Comparison of ENCODE assay signal across 8 cellular contexts in the genomic region with DNA sequence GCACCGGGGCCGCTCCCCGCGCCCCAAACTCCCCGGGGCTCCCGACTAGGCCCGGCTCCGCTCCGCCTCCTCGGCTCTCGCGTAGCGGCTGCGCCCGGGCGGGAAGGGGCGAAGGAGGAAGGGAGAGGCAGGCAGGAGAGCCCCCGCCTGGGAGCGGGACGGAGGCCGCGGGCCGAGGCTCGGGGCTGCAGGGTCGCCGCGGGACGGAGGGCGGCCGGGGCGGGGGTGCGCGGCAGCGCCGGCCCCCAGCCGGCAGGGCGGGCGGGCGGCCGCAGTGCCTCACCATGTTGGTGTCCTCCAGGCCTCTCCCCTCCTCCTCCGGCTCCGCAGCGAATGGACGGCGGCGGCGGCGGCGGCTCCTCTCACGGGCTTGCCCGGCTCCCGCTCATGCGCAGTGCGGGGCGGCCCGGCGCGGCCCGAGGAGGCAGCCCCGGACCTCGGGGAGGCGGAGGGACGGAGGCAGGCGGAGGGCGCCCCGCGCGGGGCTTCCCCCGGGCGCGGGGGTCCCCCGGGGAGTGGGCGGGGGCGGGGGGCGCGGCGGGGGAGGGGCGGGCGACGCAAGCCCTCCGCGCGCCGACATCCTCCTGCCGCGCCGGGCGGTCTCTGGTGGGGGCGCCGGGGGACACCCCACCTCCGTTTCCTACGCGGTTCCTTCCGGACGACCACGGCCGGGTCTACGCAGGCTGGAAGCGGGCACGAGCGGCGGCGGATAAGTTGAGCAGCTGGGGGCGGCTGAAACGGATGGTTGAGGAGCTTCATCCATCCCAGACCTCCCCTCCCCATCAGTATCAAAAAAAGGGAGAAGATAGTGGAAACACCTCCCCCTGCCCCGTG. TPM values are rescaled to one million over a fixed set of nuclear protein-coding genes. Genes with fewer than 3 reads are reported as not detected.
A peak's percentile ranks its signal among the peaks of the same experiment; 100 is the strongest.
DNase-seq lines count a peak whose midpoint lies in the region; ATAC-seq, FAIRE-seq and TF ChIP-seq lines count a peak whose summit lies in the region.

A gene (minus strand): TSS at position 335 of the 834 bp plus-strand sequence. CDS start 49 bp downstream, at position 286.

- H3K27me3 ChIP-seq in iPS-20b (ENCODE audit: insufficient read depth, low read length), result no peaks in the 10 kb centered on the region

- no peak for FAIRE-seq in A549 (lab: Jason Lieb, UNC)

- H3K4me1 ChIP-seq in A549 (peaks cover 15% of the 10 kb centered on the region; the same call in 1 of the 3 replicates), iPS-20b (ENCODE audit: insufficient read depth, low read length) (peaks cover 11% of the 10 kb centered on the region; the same call in 1 of the 2 replicates)

- TF ChIP-seq RAD21 in A549 (conservative IDR thresholded peaks at IDR 0.05 in 1 of 2, IDR thresholded peaks at IDR 0.05 in 1 of 2), result no peak

- H3K36me3 ChIP-seq in iPS-20b (ENCODE audit: insufficient read depth, low read depth, low read length), result no peaks in the 10 kb centered on the region

- ATAC-seq in A549 (peak; percentile 95 to 97), HG03060 (IDR thresholded peaks at IDR 0.05; ENCODE audit: low read depth, unreplicated experiment) (peak; percentile 51)

- H3K27ac ChIP-seq in A549, result peak within 1 kb of the TSS; percentile 98 to 99
- peak within 1 kb of the TSS; percentile 85 for H3K27ac ChIP-seq in VCaP
- peak within 1 kb of the TSS; percentile 75 for H3K27ac ChIP-seq in iPS-20b (ENCODE audit: low read length)
- H3K27ac ChIP-seq in skin epidermis, result peak within 1 kb of the TSS; percentile 86 to 96 (median 93)

- CTCF ChIA-PET in A549 (lab: Yijun Ruan, JAX), result interaction anchor here (1.1 kb wide), 1 partner anchor 20 kb away, joined by 3 read pairs; no protein-coding TSS in a partner anchor

- peak within 1 kb of the TSS; percentile 94 for H3K4me2 ChIP-seq in A549

- peak within 1 kb of the TSS; percentile 99 for H3K4me3 ChIP-seq in A549
- peak within 1 kb of the TSS; percentile 88 for H3K4me3 ChIP-seq in iPS-20b (ENCODE audit: low read length)
- peak within 1 kb of the TSS; percentile 81 to 99 (median 96) for H3K4me3 ChIP-seq in skin epidermis

- peak within 1 kb of the TSS; percentile 93 for H3K9ac ChIP-seq in iPS-20b (ENCODE audit: low read depth, low read length)

- H3K9me3 ChIP-seq in A549 (no peaks in the 10 kb centered on the region), iPS-20b (ENCODE audit: insufficient read depth, low read depth, low read length) (no peaks in the 10 kb centered on the region)

- in situ Hi-C loops in T47D (cut with HindIII; ENCODE audit: low pct_unique_long_range_greater_than_20kb, low sequenced_read_pairs), result no loop called here

- 0% methylated on average over 4 of the region's 106 CpGs for WGBS in A549 (ENCODE audit: missing lambda C conversion rate)

- TF ChIP-seq CTCF in A549 (IDR thresholded peaks at IDR 0.05) (no peak), VCaP (conservative IDR thresholded peaks at IDR 0.05) (no peak)

- POLR2A ChIA-PET in A549 (lab: Yijun Ruan, JAX), result no interaction called here

- TF ChIP-seq POLR2A in A549 (IDR thresholded peaks at IDR 0.05; ENCODE audit: low read length) (peak; percentile 72), GM18526 (IDR thresholded peaks at IDR 0.05; ENCODE audit: extremely low read depth, insufficient read length) (peak; percentile 67)

- TF ChIP-seq EP300 in A549 (IDR thresholded peaks at IDR 0.05), result no peak

- DNase-seq in A549 (ENCODE audit: low read depth in 1 of 2, low spot score in 1 of 2) (peak; percentile 74 to 77), NCI-H2171 (lab: John Stamatoyannopoulos, UW) (peak; percentile 70), T47D (ENCODE audit: low read depth in 1 of 2, low spot score in 1 of 2) (peak; percentile 95 to 99)

TF ChIP-seq in A549, 52 proteins besides CTCF, POLR2A, EP300 and RAD21:
- TF ChIP-seq HOXB5 (CRISPR knock-in tag; IDR thresholded peaks at IDR 0.05) (no peak), SREBF2 (IDR thresholded peaks at IDR 0.05) (no peak), ZNF302 (CRISPR knock-in tag; IDR thresholded peaks at IDR 0.05) (no peak), JUN (IDR thresholded peaks at IDR 0.05) (peak; percentile 41 to 66; a peak in 4 of 5 replicates), POLR2AphosphoS2 (conservative IDR thresholded peaks at IDR 0.05; ENCODE audit: low read length) (no peak)

RNA-seq across cellular contexts. Expression of the gene that starts here (rescaled TPM):
- 32.6 and 34.4 TPM in 2 replicates for polyA plus RNA-seq in A549 (2011; rRNA removed)
- polyA plus RNA-seq in A549 (2012; cell fraction: cytosol; rRNA removed), result 3.5 and 3.8 TPM in 2 replicates
- 1.1 and 2.2 TPM in 2 replicates for polyA plus RNA-seq in A549 (2012; cell fraction: nucleus; rRNA removed)
- 17.4 to 20.3 TPM (median 20.2 TPM) in 3 replicates for polyA plus RNA-seq in A549 (2017; fragmentation: RNase III; extraction: RNeasy Plus Mini Kit Qiagen cat#74134 plus additional on column Dnase treatment)
- 22.3 and 27.2 TPM in 2 replicates for polyA minus RNA-seq in A549 (2011; rRNA and poly(A)+ RNA removed)

Comparison
In these comparisons a context has a peak if more than half of its experiments do, and no peak if none do; other contexts are left out.
1. Peak in every context shown above with its lines: DNase-seq, ATAC-seq, H3K4me3 ChIP-seq and H3K27ac ChIP-seq.